1 cellular context compared by ENCODE assay signal in the genomic region with DNA sequence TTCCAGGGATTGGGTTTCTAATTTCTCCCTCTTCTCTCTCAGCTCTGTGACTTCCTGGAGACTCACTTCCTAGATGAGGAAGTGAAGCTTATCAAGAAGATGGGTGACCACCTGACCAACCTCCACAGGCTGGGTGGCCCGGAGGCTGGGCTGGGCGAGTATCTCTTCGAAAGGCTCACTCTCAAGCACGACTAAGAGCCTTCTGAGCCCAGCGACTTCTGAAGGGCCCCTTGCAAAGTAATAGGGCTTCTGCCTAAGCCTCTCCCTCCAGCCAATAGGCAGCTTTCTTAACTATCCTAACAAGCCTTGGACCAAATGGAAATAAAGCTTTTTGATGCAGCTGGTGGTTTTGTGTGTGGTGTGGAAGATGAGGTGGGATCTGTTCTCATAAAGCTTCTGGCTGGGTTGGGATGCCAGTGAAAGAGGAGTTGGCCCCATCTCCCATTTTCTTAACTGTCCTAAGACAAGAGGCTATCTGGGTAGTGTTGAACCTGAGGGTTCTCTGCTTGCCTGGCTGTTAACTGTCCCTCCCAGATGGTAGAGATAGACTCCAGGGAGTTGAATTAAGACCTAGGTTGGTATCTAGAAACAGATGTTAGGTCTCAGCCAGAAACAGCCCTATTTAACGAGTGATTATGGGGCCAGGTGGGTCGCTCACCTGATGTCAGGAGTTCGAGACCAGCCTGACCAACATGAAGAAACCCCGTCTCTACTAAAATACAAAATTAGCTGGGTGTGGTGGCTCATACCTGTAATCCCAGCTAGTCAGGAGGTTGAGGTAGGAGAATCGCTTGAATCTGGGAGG.
TF ChIP-seq lines count a peak whose summit lies in the region.

No MANE protein-coding gene starts in this region.

TF ChIP-seq in K562, 482 proteins besides CTCF, POLR2A, EP300 and RAD21 (continued from another document and continues in another):
- TF ChIP-seq, protein P1, sequence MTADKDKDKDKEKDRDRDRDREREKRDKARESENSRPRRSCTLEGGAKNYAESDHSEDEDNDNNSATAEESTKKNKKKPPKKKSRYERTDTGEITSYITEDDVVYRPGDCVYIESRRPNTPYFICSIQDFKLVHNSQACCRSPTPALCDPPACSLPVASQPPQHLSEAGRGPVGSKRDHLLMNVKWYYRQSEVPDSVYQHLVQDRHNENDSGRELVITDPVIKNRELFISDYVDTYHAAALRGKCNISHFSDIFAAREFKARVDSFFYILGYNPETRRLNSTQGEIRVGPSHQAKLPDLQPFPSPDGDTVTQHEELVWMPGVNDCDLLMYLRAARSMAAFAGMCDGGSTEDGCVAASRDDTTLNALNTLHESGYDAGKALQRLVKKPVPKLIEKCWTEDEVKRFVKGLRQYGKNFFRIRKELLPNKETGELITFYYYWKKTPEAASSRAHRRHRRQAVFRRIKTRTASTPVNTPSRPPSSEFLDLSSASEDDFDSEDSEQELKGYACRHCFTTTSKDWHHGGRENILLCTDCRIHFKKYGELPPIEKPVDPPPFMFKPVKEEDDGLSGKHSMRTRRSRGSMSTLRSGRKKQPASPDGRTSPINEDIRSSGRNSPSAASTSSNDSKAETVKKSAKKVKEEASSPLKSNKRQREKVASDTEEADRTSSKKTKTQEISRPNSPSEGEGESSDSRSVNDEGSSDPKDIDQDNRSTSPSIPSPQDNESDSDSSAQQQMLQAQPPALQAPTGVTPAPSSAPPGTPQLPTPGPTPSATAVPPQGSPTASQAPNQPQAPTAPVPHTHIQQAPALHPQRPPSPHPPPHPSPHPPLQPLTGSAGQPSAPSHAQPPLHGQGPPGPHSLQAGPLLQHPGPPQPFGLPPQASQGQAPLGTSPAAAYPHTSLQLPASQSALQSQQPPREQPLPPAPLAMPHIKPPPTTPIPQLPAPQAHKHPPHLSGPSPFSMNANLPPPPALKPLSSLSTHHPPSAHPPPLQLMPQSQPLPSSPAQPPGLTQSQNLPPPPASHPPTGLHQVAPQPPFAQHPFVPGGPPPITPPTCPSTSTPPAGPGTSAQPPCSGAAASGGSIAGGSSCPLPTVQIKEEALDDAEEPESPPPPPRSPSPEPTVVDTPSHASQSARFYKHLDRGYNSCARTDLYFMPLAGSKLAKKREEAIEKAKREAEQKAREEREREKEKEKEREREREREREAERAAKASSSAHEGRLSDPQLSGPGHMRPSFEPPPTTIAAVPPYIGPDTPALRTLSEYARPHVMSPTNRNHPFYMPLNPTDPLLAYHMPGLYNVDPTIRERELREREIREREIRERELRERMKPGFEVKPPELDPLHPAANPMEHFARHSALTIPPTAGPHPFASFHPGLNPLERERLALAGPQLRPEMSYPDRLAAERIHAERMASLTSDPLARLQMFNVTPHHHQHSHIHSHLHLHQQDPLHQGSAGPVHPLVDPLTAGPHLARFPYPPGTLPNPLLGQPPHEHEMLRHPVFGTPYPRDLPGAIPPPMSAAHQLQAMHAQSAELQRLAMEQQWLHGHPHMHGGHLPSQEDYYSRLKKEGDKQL (CRISPR knock-in tag; IDR thresholded peaks at IDR 0.05; ENCODE audit: borderline replicate concordance) = no peak
- TF ChIP-seq CCNT2 (IDR thresholded peaks at IDR 0.05; ENCODE audit: borderline replicate concordance, extremely low read depth, insufficient read length, low read depth, low read length) (no peak), SMARCC2 (IDR thresholded peaks at IDR 0.05; ENCODE audit: low read depth) (no peak), HNRNPK (IDR thresholded peaks at IDR 0.05; ENCODE audit: low read depth, low read length, poor library complexity, severe bottlenecking) (no peak), TCF7L2 (IDR thresholded peaks at IDR 0.05; ENCODE audit: low read depth, low read length) (no peak), RBM25 (IDR thresholded peaks at IDR 0.05; ENCODE audit: low read depth, low read length, severe bottlenecking) (no peak), LEF1 (IDR thresholded peaks at IDR 0.05) (no peak), POLR2AphosphoS5 (IDR thresholded peaks at IDR 0.05; ENCODE audit: control insufficient read depth, insufficient read depth, low read depth, low read length) (peak; percentile 62), FOS (IDR thresholded peaks at IDR 0.05; ENCODE audit: extremely low read depth, insufficient read length) (no peak), ZNF263 (CRISPR knock-in tag; IDR thresholded peaks at IDR 0.05; ENCODE audit: borderline replicate concordance) (no peak), FOXM1 (IDR thresholded peaks at IDR 0.05; ENCODE audit: low read depth) (no peak), FOXM1 (CRISPR knock-in tag; IDR thresholded peaks at IDR 0.05; ENCODE audit: low read depth) (no peak), CHD4 (IDR thresholded peaks at IDR 0.05; ENCODE audit: insufficient read depth, insufficient replicate concordance, low read depth, low read length, poor library complexity, severe bottlenecking) (no peak), NCOA2 (IDR thresholded peaks at IDR 0.05; ENCODE audit: partially characterized antibody in 2 of 2) (no peak), RAD51 (IDR thresholded peaks at IDR 0.05; ENCODE audit: borderline replicate concordance, low read depth) (peak; percentile 59; the same call in 1 of the 2 replicates), CEBPG (CRISPR knock-in tag; IDR thresholded peaks at IDR 0.05) (no peak), CEBPG (tag; conservative IDR thresholded peaks at IDR 0.05 in 1 of 2, IDR thresholded peaks at IDR 0.05 in 1 of 2) (no peak), GATA2 (CRISPR knock-in tag; IDR thresholded peaks at IDR 0.05) (no peak), SRSF9 (IDR thresholded peaks at IDR 0.05; ENCODE audit: borderline replicate concordance, low read depth, low read length) (no peak), CBX5 (IDR thresholded peaks at IDR 0.05; ENCODE audit: borderline replicate concordance, low read depth) (no peak), ZC3H4 (CRISPR knock-in tag; IDR thresholded peaks at IDR 0.05; ENCODE audit: borderline replicate concordance) (peak; percentile 48)
- TF ChIP-seq, protein P2, sequence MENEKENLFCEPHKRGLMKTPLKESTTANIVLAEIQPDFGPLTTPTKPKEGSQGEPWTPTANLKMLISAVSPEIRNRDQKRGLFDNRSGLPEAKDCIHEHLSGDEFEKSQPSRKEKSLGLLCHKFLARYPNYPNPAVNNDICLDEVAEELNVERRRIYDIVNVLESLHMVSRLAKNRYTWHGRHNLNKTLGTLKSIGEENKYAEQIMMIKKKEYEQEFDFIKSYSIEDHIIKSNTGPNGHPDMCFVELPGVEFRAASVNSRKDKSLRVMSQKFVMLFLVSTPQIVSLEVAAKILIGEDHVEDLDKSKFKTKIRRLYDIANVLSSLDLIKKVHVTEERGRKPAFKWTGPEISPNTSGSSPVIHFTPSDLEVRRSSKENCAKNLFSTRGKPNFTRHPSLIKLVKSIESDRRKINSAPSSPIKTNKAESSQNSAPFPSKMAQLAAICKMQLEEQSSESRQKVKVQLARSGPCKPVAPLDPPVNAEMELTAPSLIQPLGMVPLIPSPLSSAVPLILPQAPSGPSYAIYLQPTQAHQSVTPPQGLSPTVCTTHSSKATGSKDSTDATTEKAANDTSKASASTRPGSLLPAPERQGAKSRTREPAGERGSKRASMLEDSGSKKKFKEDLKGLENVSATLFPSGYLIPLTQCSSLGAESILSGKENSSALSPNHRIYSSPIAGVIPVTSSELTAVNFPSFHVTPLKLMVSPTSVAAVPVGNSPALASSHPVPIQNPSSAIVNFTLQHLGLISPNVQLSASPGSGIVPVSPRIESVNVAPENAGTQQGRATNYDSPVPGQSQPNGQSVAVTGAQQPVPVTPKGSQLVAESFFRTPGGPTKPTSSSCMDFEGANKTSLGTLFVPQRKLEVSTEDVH (IDR thresholded peaks at IDR 0.05; ENCODE audit: low read depth, partially characterized antibody) = no peak
- TF ChIP-seq, protein P3, sequence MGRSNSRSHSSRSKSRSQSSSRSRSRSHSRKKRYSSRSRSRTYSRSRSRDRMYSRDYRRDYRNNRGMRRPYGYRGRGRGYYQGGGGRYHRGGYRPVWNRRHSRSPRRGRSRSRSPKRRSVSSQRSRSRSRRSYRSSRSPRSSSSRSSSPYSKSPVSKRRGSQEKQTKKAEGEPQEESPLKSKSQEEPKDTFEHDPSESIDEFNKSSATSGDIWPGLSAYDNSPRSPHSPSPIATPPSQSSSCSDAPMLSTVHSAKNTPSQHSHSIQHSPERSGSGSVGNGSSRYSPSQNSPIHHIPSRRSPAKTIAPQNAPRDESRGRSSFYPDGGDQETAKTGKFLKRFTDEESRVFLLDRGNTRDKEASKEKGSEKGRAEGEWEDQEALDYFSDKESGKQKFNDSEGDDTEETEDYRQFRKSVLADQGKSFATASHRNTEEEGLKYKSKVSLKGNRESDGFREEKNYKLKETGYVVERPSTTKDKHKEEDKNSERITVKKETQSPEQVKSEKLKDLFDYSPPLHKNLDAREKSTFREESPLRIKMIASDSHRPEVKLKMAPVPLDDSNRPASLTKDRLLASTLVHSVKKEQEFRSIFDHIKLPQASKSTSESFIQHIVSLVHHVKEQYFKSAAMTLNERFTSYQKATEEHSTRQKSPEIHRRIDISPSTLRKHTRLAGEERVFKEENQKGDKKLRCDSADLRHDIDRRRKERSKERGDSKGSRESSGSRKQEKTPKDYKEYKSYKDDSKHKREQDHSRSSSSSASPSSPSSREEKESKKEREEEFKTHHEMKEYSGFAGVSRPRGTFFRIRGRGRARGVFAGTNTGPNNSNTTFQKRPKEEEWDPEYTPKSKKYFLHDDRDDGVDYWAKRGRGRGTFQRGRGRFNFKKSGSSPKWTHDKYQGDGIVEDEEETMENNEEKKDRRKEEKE (IDR thresholded peaks at IDR 0.05; ENCODE audit: borderline replicate concordance in 1 of 2, control insufficient read depth in 1 of 2, low read depth in 2 of 2, low read length in 1 of 2) = peak in 1 of 2 experiments; percentile 4; a peak in 1 of 4 replicates
- TF ChIP-seq, protein P4, sequence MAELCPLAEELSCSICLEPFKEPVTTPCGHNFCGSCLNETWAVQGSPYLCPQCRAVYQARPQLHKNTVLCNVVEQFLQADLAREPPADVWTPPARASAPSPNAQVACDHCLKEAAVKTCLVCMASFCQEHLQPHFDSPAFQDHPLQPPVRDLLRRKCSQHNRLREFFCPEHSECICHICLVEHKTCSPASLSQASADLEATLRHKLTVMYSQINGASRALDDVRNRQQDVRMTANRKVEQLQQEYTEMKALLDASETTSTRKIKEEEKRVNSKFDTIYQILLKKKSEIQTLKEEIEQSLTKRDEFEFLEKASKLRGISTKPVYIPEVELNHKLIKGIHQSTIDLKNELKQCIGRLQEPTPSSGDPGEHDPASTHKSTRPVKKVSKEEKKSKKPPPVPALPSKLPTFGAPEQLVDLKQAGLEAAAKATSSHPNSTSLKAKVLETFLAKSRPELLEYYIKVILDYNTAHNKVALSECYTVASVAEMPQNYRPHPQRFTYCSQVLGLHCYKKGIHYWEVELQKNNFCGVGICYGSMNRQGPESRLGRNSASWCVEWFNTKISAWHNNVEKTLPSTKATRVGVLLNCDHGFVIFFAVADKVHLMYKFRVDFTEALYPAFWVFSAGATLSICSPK (IDR thresholded peaks at IDR 0.05; ENCODE audit: borderline replicate concordance) = no peak
- TF ChIP-seq, protein P5, sequence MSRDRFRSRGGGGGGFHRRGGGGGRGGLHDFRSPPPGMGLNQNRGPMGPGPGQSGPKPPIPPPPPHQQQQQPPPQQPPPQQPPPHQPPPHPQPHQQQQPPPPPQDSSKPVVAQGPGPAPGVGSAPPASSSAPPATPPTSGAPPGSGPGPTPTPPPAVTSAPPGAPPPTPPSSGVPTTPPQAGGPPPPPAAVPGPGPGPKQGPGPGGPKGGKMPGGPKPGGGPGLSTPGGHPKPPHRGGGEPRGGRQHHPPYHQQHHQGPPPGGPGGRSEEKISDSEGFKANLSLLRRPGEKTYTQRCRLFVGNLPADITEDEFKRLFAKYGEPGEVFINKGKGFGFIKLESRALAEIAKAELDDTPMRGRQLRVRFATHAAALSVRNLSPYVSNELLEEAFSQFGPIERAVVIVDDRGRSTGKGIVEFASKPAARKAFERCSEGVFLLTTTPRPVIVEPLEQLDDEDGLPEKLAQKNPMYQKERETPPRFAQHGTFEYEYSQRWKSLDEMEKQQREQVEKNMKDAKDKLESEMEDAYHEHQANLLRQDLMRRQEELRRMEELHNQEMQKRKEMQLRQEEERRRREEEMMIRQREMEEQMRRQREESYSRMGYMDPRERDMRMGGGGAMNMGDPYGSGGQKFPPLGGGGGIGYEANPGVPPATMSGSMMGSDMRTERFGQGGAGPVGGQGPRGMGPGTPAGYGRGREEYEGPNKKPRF (IDR thresholded peaks at IDR 0.05; ENCODE audit: low read depth, low read length) = no peak
- TF ChIP-seq, protein P6, sequence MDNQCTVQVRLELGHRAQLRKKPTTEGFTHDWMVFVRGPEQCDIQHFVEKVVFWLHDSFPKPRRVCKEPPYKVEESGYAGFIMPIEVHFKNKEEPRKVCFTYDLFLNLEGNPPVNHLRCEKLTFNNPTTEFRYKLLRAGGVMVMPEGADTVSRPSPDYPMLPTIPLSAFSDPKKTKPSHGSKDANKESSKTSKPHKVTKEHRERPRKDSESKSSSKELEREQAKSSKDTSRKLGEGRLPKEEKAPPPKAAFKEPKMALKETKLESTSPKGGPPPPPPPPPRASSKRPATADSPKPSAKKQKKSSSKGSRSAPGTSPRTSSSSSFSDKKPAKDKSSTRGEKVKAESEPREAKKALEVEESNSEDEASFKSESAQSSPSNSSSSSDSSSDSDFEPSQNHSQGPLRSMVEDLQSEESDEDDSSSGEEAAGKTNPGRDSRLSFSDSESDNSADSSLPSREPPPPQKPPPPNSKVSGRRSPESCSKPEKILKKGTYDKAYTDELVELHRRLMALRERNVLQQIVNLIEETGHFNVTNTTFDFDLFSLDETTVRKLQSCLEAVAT (IDR thresholded peaks at IDR 0.05) = peak; percentile 8 to 87; a peak in 2 of 4 replicates
- TF ChIP-seq, protein P7, sequence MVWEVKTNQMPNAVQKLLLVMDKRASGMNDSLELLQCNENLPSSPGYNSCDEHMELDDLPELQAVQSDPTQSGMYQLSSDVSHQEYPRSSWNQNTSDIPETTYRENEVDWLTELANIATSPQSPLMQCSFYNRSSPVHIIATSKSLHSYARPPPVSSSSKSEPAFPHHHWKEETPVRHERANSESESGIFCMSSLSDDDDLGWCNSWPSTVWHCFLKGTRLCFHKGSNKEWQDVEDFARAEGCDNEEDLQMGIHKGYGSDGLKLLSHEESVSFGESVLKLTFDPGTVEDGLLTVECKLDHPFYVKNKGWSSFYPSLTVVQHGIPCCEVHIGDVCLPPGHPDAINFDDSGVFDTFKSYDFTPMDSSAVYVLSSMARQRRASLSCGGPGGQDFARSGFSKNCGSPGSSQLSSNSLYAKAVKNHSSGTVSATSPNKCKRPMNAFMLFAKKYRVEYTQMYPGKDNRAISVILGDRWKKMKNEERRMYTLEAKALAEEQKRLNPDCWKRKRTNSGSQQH (CRISPR knock-in tag; IDR thresholded peaks at IDR 0.05) = no peak
